22 cellular contexts compared by ENCODE assay signal in genomic region chr9:35158501-35159280, GRCh38. TPM values are rescaled to one million over a fixed set of nuclear protein-coding genes. Genes with fewer than 3 reads are reported as not detected.
DNase-seq lines count a peak whose midpoint lies in the region; ATAC-seq, FAIRE-seq and TF ChIP-seq lines count a peak whose summit lies in the region.
"Had no signal": no experiment of that assay in that cellular context is flagged by ENCODE, and none has a peak within 500 bp of the region (broad histone marks: within the 10 kb centered on the region; RNA-seq: fewer than 3 reads in every experiment).

No MANE protein-coding gene starts in this region.

- 75% methylated on average over 10 of the region's 10 CpGs; no CpG with 5 or more reads in 1 of the 2 experiments for WGBS in H1 (ENCODE audit: extremely low coverage in 1 of 2, insufficient coverage in 1 of 2, insufficient read length in 1 of 2, insufficient replicate concordance in 2 of 2, low coverage in 1 of 2, low lambda C conversion rate in 2 of 2, missing lambda C conversion rate in 1 of 2), 2 experiments

- no peak overlapping the region for H4K5ac ChIP-seq in H1 (ENCODE audit: insufficient read length, low read depth, low read length)

- FAIRE-seq in H1 (lab: Jason Lieb, UNC) = no peak
- FAIRE-seq: astrocyte, GM12878 had no signal

- no peak for TF ChIP-seq RAD21 in H1 (IDR thresholded peaks at IDR 0.05 in 1 of 2, conservative IDR thresholded peaks at IDR 0.05 in 1 of 2; ENCODE audit: low read depth in 2 of 2, low read length in 2 of 2)

- H2AFZ ChIP-seq in KMS-11 (ENCODE audit: low read depth) = no peak overlapping the region
- no peak overlapping the region for H2AFZ ChIP-seq in H1 (ENCODE audit: low read length)

- H2BK15ac ChIP-seq in H1 (ENCODE audit: low read length) = no peak overlapping the region

- peaks cover 7% of the 10 kb centered on the region for H3K23me2 ChIP-seq in H1 (ENCODE audit: low read depth, low read length)

- H4K91ac ChIP-seq in H1 (replicated peaks; ENCODE audit: insufficient read length, low read length) = no peak overlapping the region

- no peaks in the 10 kb centered on the region for H3K79me1 ChIP-seq in H1 (ENCODE audit: low read depth, low read length)

- no peak for TF ChIP-seq EP300 in H1 (IDR thresholded peaks at IDR 0.05; ENCODE audit: borderline replicate concordance in 1 of 2, low read depth in 2 of 2, low read length in 2 of 2)

- no peaks in the 10 kb centered on the region for H4K20me1 ChIP-seq in KMS-11 (ENCODE audit: insufficient read depth)
- no peaks in the 10 kb centered on the region for H4K20me1 ChIP-seq in H1 (replicated peaks in 1 of 2; ENCODE audit: control insufficient read depth in 1 of 2, insufficient read depth in 2 of 2, low read length in 2 of 2)

- H3K4me3 ChIP-seq in GM12864 (ENCODE audit: low read depth, low read length) = no peak overlapping the region; the same call in 1 of the 2 replicates
- no peak overlapping the region for H3K4me3 ChIP-seq in KMS-11 (IDR thresholded peaks at IDR 0.05; ENCODE audit: insufficient read depth, low read depth, low read length)
- H3K4me3 ChIP-seq in H1 (ENCODE audit: extremely low read depth in 1 of 4, insufficient read depth in 2 of 4, low read depth in 3 of 4, low read length in 4 of 4) = no peak overlapping the region
- H3K4me3 ChIP-seq: GM12878, SK-N-MC, spleen, tibial artery had no signal

- H2BK5ac ChIP-seq in H1 (ENCODE audit: low read depth, low read length) = peak overlapping the region; percentile 87; the same call in 1 of the 2 replicates

- H3K9ac ChIP-seq in KMS-11 (peak overlapping the region; percentile 5; the same call in 1 of the 2 replicates), H1 (replicated peaks in 1 of 4; ENCODE audit: extremely low read depth in 1 of 4, low read depth in 3 of 4, low read length in 3 of 4) (no peak overlapping the region)

- DNase-seq in GM12864 (ENCODE audit: low read depth) (peak; percentile 86), H1 (ENCODE audit: low read depth in 1 of 2, low spot score in 2 of 2) (no peak), cerebellum (ENCODE audit: low spot score) (no peak), SW480 (ENCODE audit: low spot score) (no peak), nucleus accumbens (lab: John Stamatoyannopoulos, UW) (no peak)
- DNase-seq: activated CD4-positive, CD25-positive, alpha-beta regulatory T cell; activated T-cell treated with anti-CD3 and anti-CD28 coated beads, Interleukin-2, amount 50 U/mL, for 48 hours; central memory CD4-positive, alpha-beta T cell; GDM1; head of caudate nucleus; naive thymus-derived CD4-positive, alpha-beta T cell; NCI-H1417; retina; spleen; stimulated activated CD4-positive, alpha-beta T cell treated with anti-CD3 and anti-CD28 coated beads, Interleukin-4, amount 100 ng/mL, for 4 hours; tibial artery had no signal

- TF ChIP-seq CTCF in GM12864 (IDR thresholded peaks at IDR 0.05; ENCODE audit: low read depth, low read length, missing control alignments) = no peak
- no peak for TF ChIP-seq CTCF in KMS-11 (conservative IDR thresholded peaks at IDR 0.05; ENCODE audit: low read depth, low read length)
- TF ChIP-seq CTCF in H1 (IDR thresholded peaks at IDR 0.05; ENCODE audit: control extremely low read depth in 1 of 3, insufficient read depth in 1 of 3, low read depth in 1 of 3, low read length in 3 of 3) = no peak

- CTCF ChIA-PET in H1 (lab: Charles Lee; ENCODE audit: partially characterized antibody) = interaction anchor here (0.6 to 0.9 kb wide), 2 partner anchors 100 to 392 kb away, joined by 3 read pairs; no protein-coding TSS in a partner anchor

- H3K27ac ChIP-seq in KMS-11 = peak overlapping the region; percentile 74
- H3K27ac ChIP-seq in H1 (ENCODE audit: low read depth, low read length) = no peak overlapping the region
- H3K27ac ChIP-seq: SK-N-MC, tibial artery had no signal

- peak overlapping the region; percentile 44 for H2BK120ac ChIP-seq in H1 (replicated peaks; ENCODE audit: low read depth, low read length)

- POLR2A ChIA-PET in H1 (lab: Charles Lee; ENCODE audit: partially characterized antibody) = interaction anchor here (0.6 to 1.3 kb wide), 3 partner anchors 43 to 765 kb away, joined by 3 read pairs; partner anchors contain the start of gene ATOSB

- H3K56ac ChIP-seq in H1 (replicated peaks; ENCODE audit: insufficient read length, low read depth, low read length) = no peak overlapping the region

- H3K4me1 ChIP-seq in KMS-11 (ENCODE audit: low read depth, poor library complexity, severe bottlenecking) = peaks cover 59% of the 10 kb centered on the region
- peaks cover 0 to 7% (median 2%) of the 10 kb centered on the region in 4 experiments; a peak in 4 of 7 replicates for H3K4me1 ChIP-seq in H1 (replicated peaks in 1 of 4; ENCODE audit: control insufficient read depth in 3 of 4, insufficient read depth in 4 of 4, low read length in 3 of 4)

- H3K36me3 ChIP-seq in KMS-11 (ENCODE audit: insufficient read depth) = no peaks in the 10 kb centered on the region
- H3K36me3 ChIP-seq in H1 (ENCODE audit: control insufficient read depth in 2 of 4, insufficient read depth in 4 of 4, low read length in 3 of 4) = no peaks in the 10 kb centered on the region
- H3K36me3 ChIP-seq: spleen had no signal

- peak overlapping the region; percentile 98 for H2BK20ac ChIP-seq in H1 (ENCODE audit: low read length)

- TF ChIP-seq POLR2A in H1 (IDR thresholded peaks at IDR 0.05; ENCODE audit: control extremely low read depth in 1 of 2, low read depth in 2 of 2, low read length in 2 of 2) = no peak

- no peak overlapping the region for H3K4ac ChIP-seq in H1 (replicated peaks; ENCODE audit: insufficient read length, low read depth, low read length)

- 0 out of 4 replicates have a peak, but pooled peaks cover 0 to 6% of the 10 kb centered on the region in 2 experiments for H3K9me3 ChIP-seq in H1 (ENCODE audit: insufficient read depth in 2 of 2, low read depth in 1 of 2, low read length in 1 of 2)
- H3K9me3 ChIP-seq: spleen, tibial artery had no signal

- peak overlapping the region; percentile 87; the same call in 1 of the 2 replicates for H2BK12ac ChIP-seq in H1 (ENCODE audit: low read depth, low read length)

- peak overlapping the region; percentile 87 for H3K18ac ChIP-seq in H1 (ENCODE audit: extremely low read depth, low read length)

- no peak overlapping the region for H3K23ac ChIP-seq in H1 (ENCODE audit: insufficient read length)

- no peak overlapping the region for H3K14ac ChIP-seq in H1 (ENCODE audit: insufficient read length)

- H3K4me2 ChIP-seq in KMS-11 (peak overlapping the region; percentile 66), H1 (ENCODE audit: insufficient read depth in 1 of 2, low read depth in 2 of 2, low read length in 2 of 2) (peak overlapping the region in 1 of 2 experiments; percentile 55; a peak in 1 of 4 replicates)

- no peak overlapping the region for H4K8ac ChIP-seq in H1 (ENCODE audit: extremely low read depth, insufficient read depth, low read length)

- H3K27me3 ChIP-seq in KMS-11 (ENCODE audit: insufficient read depth, low read depth) = no peaks in the 10 kb centered on the region
- no peaks in the 10 kb centered on the region for H3K27me3 ChIP-seq in H1 (replicated peaks in 1 of 4; ENCODE audit: control insufficient read depth in 3 of 4, extremely low read depth in 1 of 4, insufficient read depth in 3 of 4, low read length in 3 of 4)
- H3K27me3 ChIP-seq: tibial artery had no signal

- peak overlapping the region; percentile 98 for H2AK5ac ChIP-seq in H1 (ENCODE audit: low read depth, low read length)

- ATAC-seq in GM21360 (IDR thresholded peaks at IDR 0.05; ENCODE audit: unreplicated experiment) = peak; percentile 35
- ATAC-seq: GM12878; left lobe of liver; naive thymus-derived CD4-positive, alpha-beta T cell had no signal

- H3K79me2 ChIP-seq in KMS-11 (ENCODE audit: insufficient read depth, low read depth) (no peaks in the 10 kb centered on the region; the same call in 1 of the 2 replicates), H1 (ENCODE audit: control insufficient read depth in 1 of 2, insufficient read depth in 2 of 2, low read length in 2 of 2) (peaks cover 0 to 14% of the 10 kb centered on the region in 2 experiments; a peak in 1 of 4 replicates)

TF ChIP-seq in H1, 55 proteins besides CTCF, POLR2A, EP300 and RAD21 (continues in another document):
- TF ChIP-seq BACH1 (IDR thresholded peaks at IDR 0.05; ENCODE audit: low read length) (no peak), PHF8 (conservative IDR thresholded peaks at IDR 0.05; ENCODE audit: low read depth, low read length) (no peak), YY1 (IDR thresholded peaks at IDR 0.05; ENCODE audit: low read depth, low read length) (no peak), EZH2 (IDR thresholded peaks at IDR 0.05; ENCODE audit: low read depth, low read length, severe bottlenecking) (no peak)

RNA-seq across cellular contexts. Expression of gene UNC13B, which starts 3.1 kb away (rescaled TPM):
- 46.5 and 51.7 TPM in 2 replicates for total RNA-seq in H1 (2021; fragmentation: NEBNext Ultra II Directional; extraction: Animal tissue kit (Norgen Biotek cat#: 25700))
- 23.1 and 28.7 TPM in 2 replicates for polyA plus RNA-seq in H1 (2011; rRNA removed)
- 32.6 TPM for polyA plus RNA-seq in H1 (2011; cell fraction: cytosol; rRNA removed)
- polyA plus RNA-seq in H1 (2011; cell fraction: nucleus; rRNA removed) = 52.9 TPM
- 28.9 to 32.7 TPM (median 32.1 TPM) in 4 replicates for polyA plus RNA-seq in H1 (2012, experiment 1 of 2)
- polyA plus RNA-seq in H1 (2012, experiment 2 of 2) = 3.3 TPM
- 18.7 TPM for polyA plus RNA-seq in H1 (2013, experiment 1 of 2)
- 17.7 TPM for polyA plus RNA-seq in H1 (2013, experiment 2 of 2)
- 72.3 and 83.7 TPM in 2 replicates for polyA minus RNA-seq in H1 (2011; rRNA and poly(A)+ RNA removed)
- polyA minus RNA-seq in H1 (2011; cell fraction: cytosol; rRNA and poly(A)+ RNA removed) = 31.6 TPM
- 34.5 TPM for polyA minus RNA-seq in H1 (2011; cell fraction: nucleus; rRNA and poly(A)+ RNA removed)
- 21.1 TPM for total RNA-seq in cerebellum

RNA-seq across cellular contexts. Expression of gene ATOSB, which starts 43.0 kb away (rescaled TPM):
- total RNA-seq in H1 (2021; fragmentation: NEBNext Ultra II Directional; extraction: Animal tissue kit (Norgen Biotek cat#: 25700)) = 6.4 and 6.9 TPM in 2 replicates
- 10.4 and 13.3 TPM in 2 replicates for polyA plus RNA-seq in H1 (2011; rRNA removed)
- 9.4 TPM for polyA plus RNA-seq in H1 (2011; cell fraction: cytosol; rRNA removed)
- 16.3 TPM for polyA plus RNA-seq in H1 (2011; cell fraction: nucleus; rRNA removed)
- polyA plus RNA-seq in H1 (2012, experiment 1 of 2) = 5.9 to 7.2 TPM (median 6.5 TPM) in 4 replicates
- 6.7 TPM for polyA plus RNA-seq in H1 (2012, experiment 2 of 2)
- 6.5 TPM for polyA plus RNA-seq in H1 (2013, experiment 1 of 2)
- 6.5 TPM for polyA plus RNA-seq in H1 (2013, experiment 2 of 2)
- 4.0 and 5.6 TPM in 2 replicates for polyA minus RNA-seq in H1 (2011; rRNA and poly(A)+ RNA removed)
- 2.3 TPM for polyA minus RNA-seq in H1 (2011; cell fraction: cytosol; rRNA and poly(A)+ RNA removed)
- 4.2 TPM for polyA minus RNA-seq in H1 (2011; cell fraction: nucleus; rRNA and poly(A)+ RNA removed)
- 11.2 TPM for total RNA-seq in cerebellum

RNA-seq across cellular contexts. Expression of gene STOML2, which starts 55.8 kb away (rescaled TPM):
- total RNA-seq in H1 (2021; fragmentation: NEBNext Ultra II Directional; extraction: Animal tissue kit (Norgen Biotek cat#: 25700)) = 203 and 208 TPM in 2 replicates
- 256 and 269 TPM in 2 replicates for polyA plus RNA-seq in H1 (2011; rRNA removed)
- polyA plus RNA-seq in H1 (2011; cell fraction: cytosol; rRNA removed) = 254 TPM
- polyA plus RNA-seq in H1 (2011; cell fraction: nucleus; rRNA removed) = 316 TPM
- polyA plus RNA-seq in H1 (2012, experiment 1 of 2) = 188 to 219 TPM (median 214 TPM) in 4 replicates
- 232 TPM for polyA plus RNA-seq in H1 (2012, experiment 2 of 2)
- polyA plus RNA-seq in H1 (2013, experiment 1 of 2) = 147 TPM
- polyA plus RNA-seq in H1 (2013, experiment 2 of 2) = 151 TPM
- polyA minus RNA-seq in H1 (2011; rRNA and poly(A)+ RNA removed) = 168 and 177 TPM in 2 replicates
- polyA minus RNA-seq in H1 (2011; cell fraction: cytosol; rRNA and poly(A)+ RNA removed) = 55.6 TPM
- polyA minus RNA-seq in H1 (2011; cell fraction: nucleus; rRNA and poly(A)+ RNA removed) = 74.0 TPM
- total RNA-seq in cerebellum = 35.6 TPM
